Comparison of ENCODE assay signal across 8 cellular contexts in the genomic region with DNA sequence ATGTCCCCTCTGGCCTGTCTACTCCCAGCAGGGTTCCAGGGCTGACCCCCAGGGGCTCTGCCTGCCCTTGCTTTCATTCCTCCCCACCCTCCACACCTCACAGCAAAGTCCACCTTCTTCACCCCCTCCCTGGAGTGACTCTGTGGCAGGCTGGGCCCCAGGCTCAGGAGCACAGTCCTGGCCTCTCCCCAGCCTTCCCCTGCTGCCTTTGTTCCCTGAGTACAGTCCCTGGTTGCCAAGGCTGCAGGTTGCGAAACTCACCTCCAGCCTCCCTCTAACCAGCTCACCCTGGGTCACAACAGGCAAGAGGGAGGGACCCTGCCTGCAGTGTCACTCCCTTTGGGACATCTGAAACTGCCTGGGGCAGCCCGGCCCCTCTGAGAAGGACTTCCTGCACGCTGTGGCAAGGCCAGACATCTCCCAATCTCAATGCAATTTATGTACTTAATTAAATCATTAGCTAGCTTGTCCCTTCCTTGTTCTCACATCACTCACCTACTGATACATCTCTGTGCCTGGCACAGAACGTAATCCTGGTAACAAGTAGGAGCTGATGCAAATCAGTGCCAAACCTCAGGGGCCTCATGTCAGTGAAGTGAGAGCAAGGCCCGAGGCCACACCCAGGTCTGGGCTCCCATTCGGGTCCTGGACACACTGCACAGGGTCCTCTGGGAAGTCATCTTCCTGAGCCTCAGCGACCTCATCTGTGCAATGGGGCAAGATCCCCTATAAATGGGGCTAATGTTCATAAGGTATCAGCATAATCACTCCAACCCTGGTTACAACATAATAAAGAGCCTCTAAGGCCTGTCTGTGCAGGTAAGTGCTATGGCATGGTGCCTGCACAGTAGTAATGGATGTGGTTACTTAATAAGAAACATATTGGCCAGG. TPM values are rescaled to one million over a fixed set of nuclear protein-coding genes. Genes with fewer than 3 reads are reported as not detected.
DNase-seq lines count a peak whose midpoint lies in the region; ATAC-seq and TF ChIP-seq lines count a peak whose summit lies in the region.

No MANE protein-coding gene starts in this region.

- H3K4me3 ChIP-seq in HCT116 (replicated peaks in 1 of 2; ENCODE audit: low read depth in 1 of 2, low read length in 2 of 2) (no peak overlapping the region), PC-3 (ENCODE audit: low read length) (no peak overlapping the region), iPS-20b (ENCODE audit: low read length) (no peak overlapping the region)

- H3K9me3 ChIP-seq in HCT116 (ENCODE audit: control insufficient read depth in 1 of 2, insufficient read depth in 1 of 2, low read depth in 1 of 2, low read length in 2 of 2) (no peaks in the 10 kb centered on the region), PC-3 (ENCODE audit: low read length) (no peaks in the 10 kb centered on the region), iPS-20b (ENCODE audit: insufficient read depth, low read depth, low read length) (no peaks in the 10 kb centered on the region)

- no peak for TF ChIP-seq RAD21 in HCT116 (IDR thresholded peaks at IDR 0.05; ENCODE audit: low read depth)

- H3K9ac ChIP-seq in HCT116 (ENCODE audit: low read length) (no peak overlapping the region), PC-3 (ENCODE audit: low read length) (no peak overlapping the region), iPS-20b (ENCODE audit: low read depth, low read length) (peak overlapping the region; percentile 45; the same call in 1 of the 2 replicates)

- intact Hi-C loops in HCT116 (cut with micrococcal nuclease) (loop anchor here (10.0 kb wide), 1 partner anchor 62 kb away; no protein-coding TSS in a partner anchor), PC-3 (cut with micrococcal nuclease) (loop anchor here (10.0 kb wide), 1 partner anchor 48 kb away; the partner anchor contains the start of gene CORO2A)

- H3K79me2 ChIP-seq in HCT116 (ENCODE audit: insufficient read depth, low read length) (no peaks in the 10 kb centered on the region), PC-3 (ENCODE audit: low read length) (no peaks in the 10 kb centered on the region)

- CTCF ChIA-PET in HCT116 (lab: Charles Lee) (no interaction called here), PC-3 (lab: Charles Lee) (no interaction called here)

- peak; percentile 68 for DNase-seq in COLO668 (lab: John Stamatoyannopoulos, UW; ENCODE audit: unreplicated experiment)
- no peak for DNase-seq in HCT116 (ENCODE audit: low read depth, low spot score)
- DNase-seq in PC-3: peak; percentile 62
- DNase-seq in putamen (ENCODE audit: low spot score): no peak

- peaks cover 6 to 14% of the 10 kb centered on the region in 2 experiments; a peak in 3 of 4 replicates for H3K4me1 ChIP-seq in HCT116 (ENCODE audit: control insufficient read depth in 1 of 2, insufficient read depth in 2 of 2, low read length in 2 of 2)
- H3K4me1 ChIP-seq in PC-3 (ENCODE audit: insufficient read depth, low read length): peaks cover 39% of the 10 kb centered on the region
- H3K4me1 ChIP-seq in iPS-20b (ENCODE audit: insufficient read depth, low read length): no peaks in the 10 kb centered on the region

- no peak overlapping the region for H2AFZ ChIP-seq in HCT116 (ENCODE audit: low read depth, low read length, poor library complexity, severe bottlenecking)
- H2AFZ ChIP-seq in PC-3 (ENCODE audit: low read length): 0 out of 2 replicates have a peak overlapping the region, but pooled peaks have one; percentile 12

- H3K36me3 ChIP-seq in HCT116 (ENCODE audit: control insufficient read depth in 1 of 2, insufficient read depth in 2 of 2, low read length in 2 of 2) (no peaks in the 10 kb centered on the region), PC-3 (ENCODE audit: low read depth, low read length) (no peaks in the 10 kb centered on the region), iPS-20b (ENCODE audit: insufficient read depth, low read depth, low read length) (no peaks in the 10 kb centered on the region)

- ATAC-seq in HCT116 (peak; percentile 73), PC-3 (peak; percentile 23), GM21526 (IDR thresholded peaks at IDR 0.05; ENCODE audit: low FRiP score, unreplicated experiment) (no peak), HG02642 (IDR thresholded peaks at IDR 0.05; ENCODE audit: poor library complexity, unreplicated experiment) (no peak), HG03135 (IDR thresholded peaks at IDR 0.05; ENCODE audit: unreplicated experiment) (no peak)

- H3K27ac ChIP-seq in HCT116 (ENCODE audit: low read depth, low read length) (no peak overlapping the region), PC-3 (ENCODE audit: low read length) (peak overlapping the region; percentile 65), iPS-20b (ENCODE audit: low read length) (no peak overlapping the region)

- POLR2A ChIA-PET in HCT116 (lab: Charles Lee) (no interaction called here), PC-3 (lab: Charles Lee; ENCODE audit: unreplicated experiment) (no interaction called here)

- H3K9me2 ChIP-seq in HCT116 (ENCODE audit: insufficient read depth) (no peaks in the 10 kb centered on the region), PC-3 (replicated peaks; ENCODE audit: low read length) (no peaks in the 10 kb centered on the region)

- no peaks in the 10 kb centered on the region for H3K27me3 ChIP-seq in HCT116 (ENCODE audit: insufficient read depth, low read length)
- no peaks in the 10 kb centered on the region for H3K27me3 ChIP-seq in PC-3 (ENCODE audit: low read length)
- no peaks in the 10 kb centered on the region for H3K27me3 ChIP-seq in iPS-20b (ENCODE audit: insufficient read depth, low read length)

- no peak for TF ChIP-seq CTCF in HCT116 (IDR thresholded peaks at IDR 0.05 in 2 of 3, conservative IDR thresholded peaks at IDR 0.05 in 1 of 3; ENCODE audit: borderline replicate concordance in 1 of 3, insufficient read depth in 1 of 3, low read depth in 2 of 3, low read length in 2 of 3)
- no peak for TF ChIP-seq CTCF in PC-3 (conservative IDR thresholded peaks at IDR 0.05; ENCODE audit: low read depth, low read length)

- H3F3A ChIP-seq in PC-3 (ENCODE audit: low read length, unreplicated experiment): no peaks in the 10 kb centered on the region

- H3K4me2 ChIP-seq in HCT116 (ENCODE audit: low read length) (peak overlapping the region; percentile 10; the same call in 1 of the 2 replicates), PC-3 (ENCODE audit: low read length) (peak overlapping the region; percentile 39)

- no peak for TF ChIP-seq POLR2A in HCT116 (IDR thresholded peaks at IDR 0.05; ENCODE audit: borderline replicate concordance, extremely low read depth, insufficient read depth, insufficient read length)

- RAD21 ChIA-PET in HCT116 (lab: Charles Lee; ENCODE audit: low non-redundant PET in 1 of 2, low total read pairs in 2 of 2, uncharacterized antibody in 2 of 2, unreplicated experiment in 2 of 2): no interaction called here

- H4K20me1 ChIP-seq in HCT116 (ENCODE audit: insufficient read depth) (no peaks in the 10 kb centered on the region), PC-3 (ENCODE audit: low read length) (no peaks in the 10 kb centered on the region)

- no TSS peak for BruUV-seq in HCT116 (replicated peaks; lab: Mats Ljungman, UMichigan)
- no TSS peak for BruUV-seq in PC-3 (replicated peaks; lab: Mats Ljungman, UMichigan)

TF ChIP-seq in HCT116, 20 proteins besides CTCF, POLR2A, EP300 and RAD21:
- no peak for TF ChIP-seq ZFX (IDR thresholded peaks at IDR 0.05)
- TF ChIP-seq EZH2phosphoT487 (IDR thresholded peaks at IDR 0.05; ENCODE audit: borderline replicate concordance): no peak
- TF ChIP-seq SIN3A (IDR thresholded peaks at IDR 0.05; ENCODE audit: low read depth): no peak
- TF ChIP-seq CBX3 (IDR thresholded peaks at IDR 0.05; ENCODE audit: low read depth): no peak
- TF ChIP-seq, protein P1, sequence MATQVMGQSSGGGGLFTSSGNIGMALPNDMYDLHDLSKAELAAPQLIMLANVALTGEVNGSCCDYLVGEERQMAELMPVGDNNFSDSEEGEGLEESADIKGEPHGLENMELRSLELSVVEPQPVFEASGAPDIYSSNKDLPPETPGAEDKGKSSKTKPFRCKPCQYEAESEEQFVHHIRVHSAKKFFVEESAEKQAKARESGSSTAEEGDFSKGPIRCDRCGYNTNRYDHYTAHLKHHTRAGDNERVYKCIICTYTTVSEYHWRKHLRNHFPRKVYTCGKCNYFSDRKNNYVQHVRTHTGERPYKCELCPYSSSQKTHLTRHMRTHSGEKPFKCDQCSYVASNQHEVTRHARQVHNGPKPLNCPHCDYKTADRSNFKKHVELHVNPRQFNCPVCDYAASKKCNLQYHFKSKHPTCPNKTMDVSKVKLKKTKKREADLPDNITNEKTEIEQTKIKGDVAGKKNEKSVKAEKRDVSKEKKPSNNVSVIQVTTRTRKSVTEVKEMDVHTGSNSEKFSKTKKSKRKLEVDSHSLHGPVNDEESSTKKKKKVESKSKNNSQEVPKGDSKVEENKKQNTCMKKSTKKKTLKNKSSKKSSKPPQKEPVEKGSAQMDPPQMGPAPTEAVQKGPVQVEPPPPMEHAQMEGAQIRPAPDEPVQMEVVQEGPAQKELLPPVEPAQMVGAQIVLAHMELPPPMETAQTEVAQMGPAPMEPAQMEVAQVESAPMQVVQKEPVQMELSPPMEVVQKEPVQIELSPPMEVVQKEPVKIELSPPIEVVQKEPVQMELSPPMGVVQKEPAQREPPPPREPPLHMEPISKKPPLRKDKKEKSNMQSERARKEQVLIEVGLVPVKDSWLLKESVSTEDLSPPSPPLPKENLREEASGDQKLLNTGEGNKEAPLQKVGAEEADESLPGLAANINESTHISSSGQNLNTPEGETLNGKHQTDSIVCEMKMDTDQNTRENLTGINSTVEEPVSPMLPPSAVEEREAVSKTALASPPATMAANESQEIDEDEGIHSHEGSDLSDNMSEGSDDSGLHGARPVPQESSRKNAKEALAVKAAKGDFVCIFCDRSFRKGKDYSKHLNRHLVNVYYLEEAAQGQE (IDR thresholded peaks at IDR 0.05; ENCODE audit: low read depth): no peak
- peak; percentile 97 for TF ChIP-seq CEBPB (IDR thresholded peaks at IDR 0.05; ENCODE audit: low read depth)
- TF ChIP-seq POLR2AphosphoS5 (IDR thresholded peaks at IDR 0.05; ENCODE audit: low read depth, low read length): no peak
- TF ChIP-seq ZNF274 (IDR thresholded peaks at IDR 0.05; ENCODE audit: low read depth, low read length): no peak

RNA-seq across cellular contexts. Expression of gene TRIM14, which starts 27.3 kb away (rescaled TPM):
- 24.4 TPM for total RNA-seq in HCT116 (2021; ENCODE audit: unreplicated experiment)
- 9.4 and 11.2 TPM in 2 replicates for polyA plus RNA-seq in HCT116 (2012)
- total RNA-seq in PC-3 (2014; rRNA removed): 11.2 and 17.3 TPM in 2 replicates

RNA-seq across cellular contexts. Expression of gene CORO2A, which starts 46.1 kb away (rescaled TPM):
- total RNA-seq in HCT116 (2021; ENCODE audit: unreplicated experiment): 5.7 TPM
- 6.3 and 6.9 TPM in 2 replicates for polyA plus RNA-seq in HCT116 (2012)
- total RNA-seq in PC-3 (2014; rRNA removed): 2.2 and 2.8 TPM in 2 replicates

Comparison
In these comparisons a context has a peak if more than half of its experiments do, and no peak if none do; other contexts are left out.
1. DNase-seq: peak in COLO668 (single experiment) and PC-3 (single experiment); none in HCT116 (single experiment) and putamen (single experiment).
2. ATAC-seq: peak in HCT116 (single experiment) and PC-3 (single experiment); none in GM21526 (single experiment), HG02642 (single experiment) and HG03135 (single experiment).